Comparison of ENCODE assay signal across 1 cellular context in the genomic region with DNA sequence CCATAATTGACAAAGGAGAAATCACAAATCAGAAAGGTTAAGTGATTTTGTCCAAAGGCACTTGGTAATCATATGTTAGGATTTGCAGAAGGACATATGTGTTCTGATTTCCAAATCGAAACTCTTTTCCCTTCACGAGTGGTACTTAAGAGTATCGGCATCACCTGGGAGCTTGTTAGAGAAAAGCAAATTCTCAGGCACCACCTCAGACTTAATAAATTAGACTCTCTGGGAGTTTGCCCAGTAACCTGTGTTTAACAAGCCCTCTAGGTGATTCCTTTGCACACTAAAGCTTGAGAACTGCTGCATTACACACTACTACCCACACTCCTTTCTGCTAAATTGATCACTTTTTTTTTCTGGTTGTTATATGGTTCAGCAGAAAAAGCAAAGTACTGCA.
TF ChIP-seq lines count a peak whose summit lies in the region.

No MANE protein-coding gene starts in this region.

TF ChIP-seq in GM23338, 12 proteins besides CTCF, POLR2A, EP300 and RAD21 (continued from another document):
- TF ChIP-seq REST (IDR thresholded peaks at IDR 0.05; ENCODE audit: unreplicated experiment) (no peak), EZH2phosphoT487 (IDR thresholded peaks at IDR 0.05; ENCODE audit: unreplicated experiment) (no peak), ZNF114 (CRISPR knock-in tag; IDR thresholded peaks at IDR 0.05) (no peak)
- TF ChIP-seq, protein P1, sequence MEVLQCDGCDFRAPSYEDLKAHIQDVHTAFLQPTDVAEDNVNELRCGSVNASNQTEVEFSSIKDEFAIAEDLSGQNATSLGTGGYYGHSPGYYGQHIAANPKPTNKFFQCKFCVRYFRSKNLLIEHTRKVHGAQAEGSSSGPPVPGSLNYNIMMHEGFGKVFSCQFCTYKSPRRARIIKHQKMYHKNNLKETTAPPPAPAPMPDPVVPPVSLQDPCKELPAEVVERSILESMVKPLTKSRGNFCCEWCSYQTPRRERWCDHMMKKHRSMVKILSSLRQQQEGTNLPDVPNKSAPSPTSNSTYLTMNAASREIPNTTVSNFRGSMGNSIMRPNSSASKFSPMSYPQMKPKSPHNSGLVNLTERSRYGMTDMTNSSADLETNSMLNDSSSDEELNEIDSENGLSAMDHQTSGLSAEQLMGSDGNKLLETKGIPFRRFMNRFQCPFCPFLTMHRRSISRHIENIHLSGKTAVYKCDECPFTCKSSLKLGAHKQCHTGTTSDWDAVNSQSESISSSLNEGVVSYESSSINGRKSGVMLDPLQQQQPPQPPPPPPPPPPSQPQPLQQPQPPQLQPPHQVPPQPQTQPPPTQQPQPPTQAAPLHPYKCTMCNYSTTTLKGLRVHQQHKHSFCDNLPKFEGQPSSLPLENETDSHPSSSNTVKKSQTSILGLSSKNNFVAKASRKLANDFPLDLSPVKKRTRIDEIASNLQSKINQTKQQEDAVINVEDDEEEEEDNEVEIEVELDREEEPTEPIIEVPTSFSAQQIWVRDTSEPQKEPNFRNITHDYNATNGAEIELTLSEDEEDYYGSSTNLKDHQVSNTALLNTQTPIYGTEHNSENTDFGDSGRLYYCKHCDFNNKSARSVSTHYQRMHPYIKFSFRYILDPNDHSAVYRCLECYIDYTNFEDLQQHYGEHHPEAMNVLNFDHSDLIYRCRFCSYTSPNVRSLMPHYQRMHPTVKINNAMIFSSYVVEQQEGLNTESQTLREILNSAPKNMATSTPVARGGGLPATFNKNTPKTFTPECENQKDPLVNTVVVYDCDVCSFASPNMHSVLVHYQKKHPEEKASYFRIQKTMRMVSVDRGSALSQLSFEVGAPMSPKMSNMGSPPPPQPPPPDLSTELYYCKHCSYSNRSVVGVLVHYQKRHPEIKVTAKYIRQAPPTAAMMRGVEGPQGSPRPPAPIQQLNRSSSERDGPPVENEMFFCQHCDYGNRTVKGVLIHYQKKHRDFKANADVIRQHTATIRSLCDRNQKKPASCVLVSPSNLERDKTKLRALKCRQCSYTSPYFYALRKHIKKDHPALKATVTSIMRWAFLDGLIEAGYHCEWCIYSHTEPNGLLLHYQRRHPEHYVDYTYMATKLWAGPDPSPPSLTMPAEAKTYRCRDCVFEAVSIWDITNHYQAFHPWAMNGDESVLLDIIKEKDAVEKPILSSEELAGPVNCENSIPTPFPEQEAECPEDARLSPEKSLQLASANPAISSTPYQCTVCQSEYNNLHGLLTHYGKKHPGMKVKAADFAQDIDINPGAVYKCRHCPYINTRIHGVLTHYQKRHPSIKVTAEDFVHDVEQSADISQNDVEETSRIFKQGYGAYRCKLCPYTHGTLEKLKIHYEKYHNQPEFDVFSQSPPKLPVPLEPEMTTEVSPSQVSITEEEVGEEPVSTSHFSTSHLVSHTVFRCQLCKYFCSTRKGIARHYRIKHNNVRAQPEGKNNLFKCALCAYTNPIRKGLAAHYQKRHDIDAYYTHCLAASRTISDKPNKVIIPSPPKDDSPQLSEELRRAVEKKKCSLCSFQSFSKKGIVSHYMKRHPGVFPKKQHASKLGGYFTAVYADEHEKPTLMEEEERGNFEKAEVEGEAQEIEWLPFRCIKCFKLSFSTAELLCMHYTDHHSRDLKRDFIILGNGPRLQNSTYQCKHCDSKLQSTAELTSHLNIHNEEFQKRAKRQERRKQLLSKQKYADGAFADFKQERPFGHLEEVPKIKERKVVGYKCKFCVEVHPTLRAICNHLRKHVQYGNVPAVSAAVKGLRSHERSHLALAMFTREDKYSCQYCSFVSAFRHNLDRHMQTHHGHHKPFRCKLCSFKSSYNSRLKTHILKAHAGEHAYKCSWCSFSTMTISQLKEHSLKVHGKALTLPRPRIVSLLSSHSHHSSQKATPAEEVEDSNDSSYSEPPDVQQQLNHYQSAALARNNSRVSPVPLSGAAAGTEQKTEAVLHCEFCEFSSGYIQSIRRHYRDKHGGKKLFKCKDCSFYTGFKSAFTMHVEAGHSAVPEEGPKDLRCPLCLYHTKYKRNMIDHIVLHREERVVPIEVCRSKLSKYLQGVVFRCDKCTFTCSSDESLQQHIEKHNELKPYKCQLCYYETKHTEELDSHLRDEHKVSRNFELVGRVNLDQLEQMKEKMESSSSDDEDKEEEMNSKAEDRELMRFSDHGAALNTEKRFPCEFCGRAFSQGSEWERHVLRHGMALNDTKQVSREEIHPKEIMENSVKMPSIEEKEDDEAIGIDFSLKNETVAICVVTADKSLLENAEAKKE (CRISPR knock-in tag; IDR thresholded peaks at IDR 0.05) = no peak
